In genomic region chr3:45343947-45344346, GRCh38 we compare ENCODE assay signal across 15 cellular contexts. TPM values are rescaled to one million over a fixed set of nuclear protein-coding genes. Genes with fewer than 3 reads are reported as not detected.
DNase-seq lines count a peak whose midpoint lies in the region; ATAC-seq, FAIRE-seq and TF ChIP-seq lines count a peak whose summit lies in the region.
"Had no signal": no experiment of that assay in that cellular context is flagged by ENCODE, and none has a peak within 500 bp of the region (broad histone marks: within the 10 kb centered on the region; RNA-seq: fewer than 3 reads in every experiment).

No MANE protein-coding gene starts in this region.

- POLR2A ChIA-PET in Caco-2 (lab: Charles Lee) = no interaction called here

- H3K36me3 Mint-ChIP-seq in Caco-2 (ENCODE audit: insufficient read depth, unreplicated experiment) = no peaks in the 10 kb centered on the region
- no peaks in the 10 kb centered on the region for H3K36me3 Mint-ChIP-seq in effector memory CD8-positive, alpha-beta T cell (ENCODE audit: insufficient read depth)

- no peaks in the 10 kb centered on the region for H3K9me3 Mint-ChIP-seq in Caco-2 (ENCODE audit: unreplicated experiment)
- no peaks in the 10 kb centered on the region for H3K9me3 Mint-ChIP-seq in effector memory CD8-positive, alpha-beta T cell
- H3K9me3 Mint-ChIP-seq: activated T-helper 2 cell treated with anti-CD3 and anti-CD28 coated beads, Interferon-gamma antibody, Interleukin-2, Interleukin-4, amounts not matched to agents 10 μg/mL and 5 μg/mL and 100 μg/mL, durations not matched to agents 14 hours and 24 hours and 36 hours; central memory CD8-positive, alpha-beta T cell had no signal

- H3K9me3 ChIP-seq in Caco-2 = no peaks in the 10 kb centered on the region

- ATAC-seq in effector memory CD8-positive, alpha-beta T cell (replicated peaks) = no peak
- no peak for ATAC-seq in GM19035 (IDR thresholded peaks at IDR 0.05; ENCODE audit: unreplicated experiment)
- no peak for ATAC-seq in Right ventricle myocardium superior (ENCODE audit: poor library complexity)
- ATAC-seq: left ventricle myocardium superior had no signal

- BruUV-seq in Caco-2 (replicated peaks; lab: Mats Ljungman, UMichigan) = no TSS peak

- H3K4me1 Mint-ChIP-seq in Caco-2 (ENCODE audit: low read depth, unreplicated experiment) = no peaks in the 10 kb centered on the region
- H3K4me1 Mint-ChIP-seq in effector memory CD8-positive, alpha-beta T cell (ENCODE audit: low read depth in 2 of 2) = no peaks in the 10 kb centered on the region
- H3K4me1 Mint-ChIP-seq: central memory CD8-positive, alpha-beta T cell had no signal

- peak; percentile 11 to 50 for DNase-seq in Caco-2
- no peak for DNase-seq in HFF-Myc (ENCODE audit: extremely low read depth, low read depth)
- peak; percentile 5 for DNase-seq in RCC 7860 (ENCODE audit: low spot score)
- DNase-seq in glomerular visceral epithelial cell (ENCODE audit: extremely low spot score) = peak; percentile 11
- DNase-seq in effector memory CD8-positive, alpha-beta T cell = no peak
- no peak for DNase-seq in activated CD4-positive, CD25-positive, alpha-beta regulatory T cell treated with anti-CD3 and anti-CD28 coated beads, Interleukin-2, amount 50 U/mL, for 72 hours
- DNase-seq in Right ventricle myocardium superior = no peak
- DNase-seq: DMS79 treated with DMSO at 0.1 percent for 48 hours; GOT3; left ventricle myocardium superior; NCI-H1048; stimulated activated CD4-positive, alpha-beta T cell treated with anti-CD3 and anti-CD28 coated beads, Interleukin-4, amount 100 ng/mL, for 1 hour had no signal

- no peak overlapping the region for H3K27ac Mint-ChIP-seq in Caco-2 (ENCODE audit: unreplicated experiment)
- no peak overlapping the region for H3K27ac Mint-ChIP-seq in effector memory CD8-positive, alpha-beta T cell
- H3K27ac Mint-ChIP-seq: activated T-helper 2 cell treated with anti-CD3 and anti-CD28 coated beads, Interferon-gamma antibody, Interleukin-2, Interleukin-4, amounts not matched to agents 10 μg/mL and 5 μg/mL and 100 μg/mL, durations not matched to agents 14 hours and 24 hours and 36 hours had no signal

- no peaks in the 10 kb centered on the region for H3K4me1 ChIP-seq in Caco-2

- no peak overlapping the region for H3K4me3 Mint-ChIP-seq in Caco-2 (ENCODE audit: unreplicated experiment)
- H3K4me3 Mint-ChIP-seq in effector memory CD8-positive, alpha-beta T cell = no peak overlapping the region
- H3K4me3 Mint-ChIP-seq: central memory CD8-positive, alpha-beta T cell had no signal

- H3K36me3 ChIP-seq in Caco-2 (ENCODE audit: control insufficient read depth, insufficient read depth, low read length) = no peaks in the 10 kb centered on the region

- CTCF ChIA-PET in Caco-2 (lab: Charles Lee) = interaction anchor here (0.6 kb wide), 1 partner anchor 13 kb away, joined by 3 read pairs; no protein-coding TSS in a partner anchor

- no peak overlapping the region for H3K4me3 ChIP-seq in Caco-2 (ENCODE audit: low read depth, low read length)
- H3K4me3 ChIP-seq in HFF-Myc (replicated peaks; ENCODE audit: low read depth, low read length) = no peak overlapping the region

- intact Hi-C loops in Caco-2 (cut with micrococcal nuclease; ENCODE audit: unreplicated experiment) = loop anchor here (5.0 kb wide), 1 partner anchor 117 kb away; the partner anchor contains the start of gene TMEM158
- intact Hi-C loops in Right ventricle myocardium superior (cut with DNase I) = no loop called here

- FAIRE-seq in RCC 7860 (lab: Jason Lieb, UNC) = no peak

- peaks cover 5% of the 10 kb centered on the region for H3K27me3 Mint-ChIP-seq in Caco-2 (ENCODE audit: insufficient read depth, unreplicated experiment)
- peaks cover 0 to 10% of the 10 kb centered on the region in 2 donors for H3K27me3 Mint-ChIP-seq in effector memory CD8-positive, alpha-beta T cell

- H3K27me3 ChIP-seq in Caco-2 (replicated peaks; ENCODE audit: control insufficient read depth, insufficient read depth, low read length) = no peaks in the 10 kb centered on the region

- TF ChIP-seq CTCF in Caco-2 (IDR thresholded peaks at IDR 0.05; ENCODE audit: insufficient read depth in 1 of 2, low read depth in 1 of 2, low read length in 1 of 2, severe bottlenecking in 1 of 2, unreplicated experiment in 1 of 2) = peak in 1 of 2 experiments; percentile 1
- TF ChIP-seq CTCF in HFF-Myc (IDR thresholded peaks at IDR 0.05; ENCODE audit: low read depth, low read length, missing control alignments) = peak; percentile 20

RNA-seq across cellular contexts. Expression of gene LARS2, which starts 44.4 kb away (rescaled TPM):
- 29.0 and 29.4 TPM in 2 replicates for total RNA-seq in Caco-2 (2022)
- total RNA-seq in Right ventricle myocardium superior = 14.3 TPM

Comparison
In these comparisons a context has a peak if more than half of its experiments do, and no peak if none do; other contexts are left out.
1. DNase-seq: peak in Caco-2 (2 of 2), RCC 7860 (single experiment) and glomerular visceral epithelial cell (single experiment); none in HFF-Myc (single experiment), effector memory CD8-positive, alpha-beta T cell (0 of 3), activated CD4-positive, CD25-positive, alpha-beta regulatory T cell treated with anti-CD3 and anti-CD28 coated beads, Interleukin-2, amount 50 U/mL, for 72 hours (single experiment) and Right ventricle myocardium superior (single experiment).